Comparison of ENCODE assay signal across 8 cellular contexts in the genomic region with DNA sequence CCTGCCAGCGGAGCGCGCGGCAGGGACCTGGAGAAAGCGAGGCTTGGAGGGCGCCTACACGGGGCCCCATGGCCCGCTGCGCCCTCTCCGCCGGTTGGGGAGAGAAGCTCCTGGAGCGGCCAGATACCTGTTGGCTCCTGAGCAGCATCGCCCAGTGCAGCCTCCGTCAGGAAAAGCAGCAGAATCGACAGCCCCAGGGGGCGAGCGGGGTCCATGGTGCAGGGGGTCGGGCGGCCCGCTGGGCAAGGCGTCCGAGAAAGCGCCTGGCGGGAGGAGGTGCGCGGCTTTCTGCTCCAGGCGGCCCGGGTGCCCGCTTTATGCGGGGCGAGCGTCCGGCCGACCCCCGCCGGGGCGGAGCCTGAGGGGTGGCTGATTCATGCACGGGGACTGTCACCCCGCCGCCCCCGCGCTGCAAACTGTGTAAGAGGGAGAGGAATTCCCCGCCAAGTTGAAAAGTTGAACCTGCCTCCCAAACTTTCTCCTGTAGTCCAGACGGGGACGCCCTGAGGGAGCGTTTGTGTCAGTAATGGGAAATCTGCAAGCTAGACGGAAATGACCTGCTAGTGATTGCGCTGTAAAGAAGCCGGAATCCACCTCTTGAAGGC. TPM values are rescaled to one million over a fixed set of nuclear protein-coding genes. Genes with fewer than 3 reads are reported as not detected.
DNase-seq lines count a peak whose midpoint lies in the region; ATAC-seq and TF ChIP-seq lines count a peak whose summit lies in the region.

A gene with protein sequence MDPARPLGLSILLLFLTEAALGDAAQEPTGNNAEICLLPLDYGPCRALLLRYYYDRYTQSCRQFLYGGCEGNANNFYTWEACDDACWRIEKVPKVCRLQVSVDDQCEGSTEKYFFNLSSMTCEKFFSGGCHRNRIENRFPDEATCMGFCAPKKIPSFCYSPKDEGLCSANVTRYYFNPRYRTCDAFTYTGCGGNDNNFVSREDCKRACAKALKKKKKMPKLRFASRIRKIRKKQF (minus strand): TSS at position 290 of the 605 bp plus-strand sequence. CDS start 75 bp downstream, at position 215.

- peaks cover 0 to 3% of the 10 kb centered on the region in 2 donors for H3K9me3 ChIP-seq in lung (ENCODE audit: control insufficient read depth in 2 of 2, insufficient read depth in 1 of 2, low read length in 1 of 2)
- H3K9me3 ChIP-seq in subcutaneous abdominal adipose tissue (ENCODE audit: control insufficient read depth in 5 of 5, low read length in 5 of 5), result no peaks in the 10 kb centered on the region

- peaks cover 0 to 6% of the 10 kb centered on the region in 2 donors for H3K4me1 ChIP-seq in lung (ENCODE audit: control insufficient read depth in 2 of 2, insufficient read depth in 2 of 2, low read length in 2 of 2)
- H3K4me1 ChIP-seq in subcutaneous abdominal adipose tissue (ENCODE audit: control insufficient read depth in 5 of 5, insufficient read depth in 5 of 5, low read length in 5 of 5), result peaks cover 0 to 29% (median 15%) of the 10 kb centered on the region in 5 donors

- ATAC-seq in GM21576 (IDR thresholded peaks at IDR 0.05; ENCODE audit: unreplicated experiment) (peak; percentile 40), lung (ENCODE audit: insufficient read depth, low FRiP score) (peak; percentile 55), GM18873 (IDR thresholded peaks at IDR 0.05; ENCODE audit: low FRiP score, unreplicated experiment) (no peak)

- H3K27me3 ChIP-seq in lung (ENCODE audit: control insufficient read depth, insufficient read depth) (no peaks in the 10 kb centered on the region), subcutaneous abdominal adipose tissue (ENCODE audit: control insufficient read depth in 5 of 5, insufficient read depth in 4 of 5, low read length in 5 of 5) (no peaks in the 10 kb centered on the region)

- WGBS in lung, 2 donors, result 1% methylated on average over 49 of the region's 49 CpGs

- H3K27ac ChIP-seq in lung (ENCODE audit: low read depth in 1 of 2, low read length in 1 of 2), result peak within 1 kb of the TSS in 1 of 2 donors; percentile 52
- H3K27ac ChIP-seq in subcutaneous abdominal adipose tissue (ENCODE audit: low read depth, low read length), result peak within 1 kb of the TSS; percentile 68

- DNase-seq in DMS53 treated with DMSO at 0.1 percent for 48 hours (lab: John Stamatoyannopoulos, UW; ENCODE audit: unreplicated experiment) (peak; percentile 40), NCI-H69 (lab: John Stamatoyannopoulos, UW) (peak; percentile 64), dermis blood vessel endothelial cell (peak; percentile 47), lung (ENCODE audit: low spot score) (no peak), superior temporal gyrus (ENCODE audit: extremely low spot score) (no peak)

- peak within 1 kb of the TSS; percentile 65 for H3K4me3 ChIP-seq in lung
- H3K4me3 ChIP-seq in subcutaneous abdominal adipose tissue (ENCODE audit: low read depth in 1 of 5, low read length in 5 of 5), result peak within 1 kb of the TSS; percentile 75 to 85 (median 81)

- TF ChIP-seq CTCF in lung (IDR thresholded peaks at IDR 0.05; ENCODE audit: control extremely low read depth, extremely low read depth), result no peak

- no peaks in the 10 kb centered on the region for H3K36me3 ChIP-seq in lung (ENCODE audit: control insufficient read depth in 2 of 2, insufficient read depth in 2 of 2, low read length in 2 of 2)
- no peaks in the 10 kb centered on the region for H3K36me3 ChIP-seq in subcutaneous abdominal adipose tissue (ENCODE audit: control insufficient read depth in 5 of 5, insufficient read depth in 5 of 5, low read length in 5 of 5)

- peak within 1 kb of the TSS; percentile 37 to 85 (median 70) for H3K9ac ChIP-seq in subcutaneous abdominal adipose tissue (ENCODE audit: low read length in 5 of 5)

RNA-seq across cellular contexts. Expression of the gene that starts here (rescaled TPM):
- total RNA-seq in dermis blood vessel endothelial cell (112 and 152 TPM in 2 replicates), lung (1 to 10 TPM; 3.9 to 4.9 TPM)
- polyA plus RNA-seq in lung, result 10 to 100 TPM in 1 of 2 donors, 1 to 10 TPM in 1; 8.5 to 11.8 TPM

Comparison
In these comparisons a context has a peak if more than half of its experiments do, and no peak if none do; other contexts are left out.
1. RNA of the gene that starts here (total RNA-seq): 112 to 152 TPM in dermis blood vessel endothelial cell; 3.9 to 4.9 TPM in lung; every median in the first group is over 10 times any median in the second.
2. DNase-seq: peak in DMS53 treated with DMSO at 0.1 percent for 48 hours (single experiment), NCI-H69 (single experiment) and dermis blood vessel endothelial cell (single experiment); none in lung (single experiment) and superior temporal gyrus (single experiment).